8 cellular contexts compared by ENCODE assay signal in genomic region chr2:186693446-186693842, GRCh38. TPM values are rescaled to one million over a fixed set of nuclear protein-coding genes. Genes with fewer than 3 reads are reported as not detected.
DNase-seq lines count a peak whose midpoint lies in the region; ATAC-seq and TF ChIP-seq lines count a peak whose summit lies in the region.

No MANE protein-coding gene starts in this region.

- H2AFZ ChIP-seq in mesenchymal stem cell (ENCODE audit: low read depth, low read length), result peak overlapping the region; percentile 74

- H3K27ac ChIP-seq in heart left ventricle (peak overlapping the region in 4 of 12 donors; percentile 51 to 73 (median 66)), mesenchymal stem cell (ENCODE audit: low read length, poor library complexity, severe bottlenecking) (no peak overlapping the region), upper lobe of right lung (no peak overlapping the region)

- H4K8ac ChIP-seq in mesenchymal stem cell (ENCODE audit: low read length), result no peak overlapping the region

- H3K18ac ChIP-seq in mesenchymal stem cell (ENCODE audit: low read depth in 1 of 2, low read length in 2 of 2), result peak overlapping the region in 1 of 2 experiments; percentile 34

- ATAC-seq in heart left ventricle (no peak), upper lobe of right lung (no peak), GM19035 (IDR thresholded peaks at IDR 0.05; ENCODE audit: unreplicated experiment) (no peak)

- no peak overlapping the region for H2BK15ac ChIP-seq in mesenchymal stem cell (ENCODE audit: low read depth, poor library complexity, severe bottlenecking)

- H3K4me3 ChIP-seq in heart left ventricle (peak overlapping the region; percentile 47 to 94 (median 70)), mesenchymal stem cell (ENCODE audit: insufficient read depth in 1 of 2, low read depth in 1 of 2, low read length in 2 of 2) (peak overlapping the region; percentile 93 to 95), upper lobe of right lung (peak overlapping the region; percentile 69)

- no peak overlapping the region for H3K14ac ChIP-seq in mesenchymal stem cell (ENCODE audit: low read length in 2 of 2)

- H2BK5ac ChIP-seq in mesenchymal stem cell (ENCODE audit: low read depth, low read length, poor library complexity, severe bottlenecking), result no peak overlapping the region

- 38 to 44% (median 42%) methylated on average over 7 of the region's 7 CpGs for WGBS in heart left ventricle, 4 donors
- WGBS in mesenchymal stem cell, result 33% methylated on average over 6 of the region's 7 CpGs

- H4K91ac ChIP-seq in mesenchymal stem cell (ENCODE audit: low read length), result no peak overlapping the region

- no peak overlapping the region for H3K4ac ChIP-seq in mesenchymal stem cell (ENCODE audit: low read depth in 1 of 2, low read length in 2 of 2)

- TF ChIP-seq CTCF in heart left ventricle (IDR thresholded peaks at IDR 0.05), result no peak
- no peak for TF ChIP-seq CTCF in brain (conservative IDR thresholded peaks at IDR 0.05)
- TF ChIP-seq CTCF in upper lobe of right lung (IDR thresholded peaks at IDR 0.05), result no peak

- H3K36me3 ChIP-seq in heart left ventricle, result no peaks in the 10 kb centered on the region
- H3K36me3 ChIP-seq in mesenchymal stem cell (ENCODE audit: control insufficient read depth in 1 of 2, insufficient read depth in 2 of 2, low read depth in 1 of 2, low read length in 2 of 2), result no peaks in the 10 kb centered on the region
- H3K36me3 ChIP-seq in upper lobe of right lung, result no peaks in the 10 kb centered on the region

- H3K9ac ChIP-seq in mesenchymal stem cell (ENCODE audit: low read length), result peak overlapping the region; percentile 90

- H3K4me1 Mint-ChIP-seq in brain, result peaks cover 37% of the 10 kb centered on the region

- peak overlapping the region; percentile 5 to 77 (median 65) for H3K27ac Mint-ChIP-seq in brain

- peaks cover 0 to 6% (median 0%) of the 10 kb centered on the region in 9 donors for H3K27me3 ChIP-seq in heart left ventricle
- no peaks in the 10 kb centered on the region for H3K27me3 ChIP-seq in mesenchymal stem cell (ENCODE audit: control insufficient read depth in 1 of 2, insufficient read depth in 1 of 2, low read length in 2 of 2)
- no peaks in the 10 kb centered on the region for H3K27me3 ChIP-seq in upper lobe of right lung

- peak overlapping the region in 1 of 2 experiments; percentile 64 for H3K23ac ChIP-seq in mesenchymal stem cell (ENCODE audit: low read length in 2 of 2)

- no peak for TF ChIP-seq POLR2A in heart left ventricle (IDR thresholded peaks at IDR 0.05)

- DNase-seq in heart left ventricle (no peak), cardiac septum (ENCODE audit: low spot score) (no peak), mesenchymal stem cell (no peak), upper lobe of right lung (no peak), NK-92 (lab: John Stamatoyannopoulos, UW; ENCODE audit: unreplicated experiment) (no peak), NCI-H146 treated with DMSO at 0.1 percent for 48 hours (lab: John Stamatoyannopoulos, UW; ENCODE audit: unreplicated experiment) (no peak)

- H3K9me3 Mint-ChIP-seq in brain, result peaks cover 0 to 3% (median 2%) of the 10 kb centered on the region in 5 experiments

- H3K4me1 ChIP-seq in heart left ventricle, result peaks cover 0 to 17% (median 6%) of the 10 kb centered on the region in 12 donors
- peaks cover 5% of the 10 kb centered on the region for H3K4me1 ChIP-seq in mesenchymal stem cell (ENCODE audit: control insufficient read depth, insufficient read depth, low read depth, low read length)
- H3K4me1 ChIP-seq in upper lobe of right lung, result peaks cover 9% of the 10 kb centered on the region

- peak overlapping the region in 1 of 2 experiments; percentile 11 for H2BK12ac ChIP-seq in mesenchymal stem cell (ENCODE audit: low read length in 2 of 2)

- no peak overlapping the region for H2BK120ac ChIP-seq in mesenchymal stem cell (ENCODE audit: low read depth, low read length)

- peaks cover 6% of the 10 kb centered on the region for H3K36me3 Mint-ChIP-seq in brain

- peak overlapping the region; percentile 64 to 98 (median 82) for H3K4me3 Mint-ChIP-seq in brain

- peak overlapping the region; percentile 99 for H3K4me2 ChIP-seq in mesenchymal stem cell (ENCODE audit: low read length, poor library complexity, severe bottlenecking)

- H3K79me1 ChIP-seq in mesenchymal stem cell (replicated peaks; ENCODE audit: low read length, poor library complexity, severe bottlenecking), result peaks cover 3% of the 10 kb centered on the region

- peaks cover 0 to 2% (median 0%) of the 10 kb centered on the region in 12 donors for H3K9me3 ChIP-seq in heart left ventricle
- H3K9me3 ChIP-seq in mesenchymal stem cell (ENCODE audit: control insufficient read depth, low read length), result no peaks in the 10 kb centered on the region
- H3K9me3 ChIP-seq in upper lobe of right lung, result no peaks in the 10 kb centered on the region

- intact Hi-C loops in heart left ventricle (cut with DNase I) (no loop called here), cardiac septum (cut with DNase I) (no loop called here), upper lobe of right lung (cut with DNase I) (no loop called here)

- peaks cover 14% of the 10 kb centered on the region for H3K27me3 Mint-ChIP-seq in brain

- H2AK5ac ChIP-seq in mesenchymal stem cell (ENCODE audit: low read length, severe bottlenecking), result no peak overlapping the region

RNA-seq across cellular contexts. Expression of gene FAM171B, which starts 0.4 kb away (rescaled TPM):
- total RNA-seq in heart left ventricle (1 to 10 TPM; 1.0 to 4.2 (median 2.7) TPM), cardiac septum (1.8 TPM), upper lobe of right lung (4.9 TPM)
- polyA plus RNA-seq in heart left ventricle (under 1 TPM; 0.34 to 0.73 TPM), brain (ENCODE audit: insufficient read depth, low read depth, low replicate concordance) (6.3 TPM)
- polyA plus RNA-seq in mesenchymal stem cell (2013, experiment 1 of 2), result 4.1 TPM
- 4.5 TPM for polyA plus RNA-seq in mesenchymal stem cell (2013, experiment 2 of 2)
